1 cellular context compared by ENCODE assay signal in genomic region chr22:31399211-31400022, GRCh38.
TF ChIP-seq lines count a peak whose summit lies in the region.

Gene DRG1, plus strand, starts transcription at chr22:31399604. Its CDS starts 80 bp downstream, at chr22:31399684.

TF ChIP-seq in K562, 482 proteins besides CTCF, POLR2A, EP300 and RAD21 (continued from another document and continues in another):
- TF ChIP-seq GMEB1 (CRISPR knock-in tag; IDR thresholded peaks at IDR 0.05) (peak; percentile 60), ZBTB43 (CRISPR knock-in tag; IDR thresholded peaks at IDR 0.05) (no peak), SP2 (IDR thresholded peaks at IDR 0.05; ENCODE audit: extremely low read depth, low read depth, low read length, poor library complexity, severe bottlenecking) (peak; percentile 45), CREB3L1 (IDR thresholded peaks at IDR 0.05; ENCODE audit: borderline replicate concordance, low read depth) (peak; percentile 49; the same call in 1 of the 2 replicates), ZBTB11 (CRISPR knock-in tag; IDR thresholded peaks at IDR 0.05) (peak in 1 of 3 experiments; percentile 49; a peak in 1 of 6 replicates), HDGF (IDR thresholded peaks at IDR 0.05) (no peak), ATF7 (IDR thresholded peaks at IDR 0.05) (peak; percentile 67; the same call in 1 of the 2 replicates), E4F1 (CRISPR knock-in tag; IDR thresholded peaks at IDR 0.05; ENCODE audit: borderline replicate concordance) (no peak), SIN3B (IDR thresholded peaks at IDR 0.05; ENCODE audit: low read depth) (peak; percentile 48; the same call in 1 of the 2 replicates), CREB5 (CRISPR knock-in tag; IDR thresholded peaks at IDR 0.05) (no peak), YBX1 (IDR thresholded peaks at IDR 0.05) (no peak), MLX (CRISPR knock-in tag; conservative IDR thresholded peaks at IDR 0.05) (no peak), HBP1 (CRISPR knock-in tag; IDR thresholded peaks at IDR 0.05) (no peak), CAMTA2 (CRISPR knock-in tag; conservative IDR thresholded peaks at IDR 0.05) (no peak), SPI1 (IDR thresholded peaks at IDR 0.05; ENCODE audit: borderline replicate concordance, low read depth, low read length) (no peak), PKNOX1 (IDR thresholded peaks at IDR 0.05) (peak; percentile 31; the same call in 1 of the 2 replicates), CLOCK (CRISPR knock-in tag; IDR thresholded peaks at IDR 0.05; ENCODE audit: borderline replicate concordance) (no peak), ETS1 (conservative IDR thresholded peaks at IDR 0.05; ENCODE audit: control insufficient read depth, low read depth, low read length) (0 out of 2 replicates have a peak, but pooled peaks have one; percentile 24), SMAD1 (IDR thresholded peaks at IDR 0.05; ENCODE audit: low read depth, low read length, partially characterized antibody) (no peak), TBP (optimal IDR thresholded peaks at IDR 0.05; ENCODE audit: low read depth, low read length) (peak; percentile 72), POU5F1 (IDR thresholded peaks at IDR 0.05; ENCODE audit: borderline replicate concordance, low read depth, low read length, partially characterized antibody) (no peak), ZNF121 (CRISPR knock-in tag; conservative IDR thresholded peaks at IDR 0.05) (no peak), KLF1 (tag; IDR thresholded peaks at IDR 0.05) (no peak), ZBTB17 (CRISPR knock-in tag; IDR thresholded peaks at IDR 0.05) (0 out of 2 replicates have a peak, but pooled peaks have one; percentile 25)
